ENCODE assay signal across 8 cellular contexts in the genomic region with DNA sequence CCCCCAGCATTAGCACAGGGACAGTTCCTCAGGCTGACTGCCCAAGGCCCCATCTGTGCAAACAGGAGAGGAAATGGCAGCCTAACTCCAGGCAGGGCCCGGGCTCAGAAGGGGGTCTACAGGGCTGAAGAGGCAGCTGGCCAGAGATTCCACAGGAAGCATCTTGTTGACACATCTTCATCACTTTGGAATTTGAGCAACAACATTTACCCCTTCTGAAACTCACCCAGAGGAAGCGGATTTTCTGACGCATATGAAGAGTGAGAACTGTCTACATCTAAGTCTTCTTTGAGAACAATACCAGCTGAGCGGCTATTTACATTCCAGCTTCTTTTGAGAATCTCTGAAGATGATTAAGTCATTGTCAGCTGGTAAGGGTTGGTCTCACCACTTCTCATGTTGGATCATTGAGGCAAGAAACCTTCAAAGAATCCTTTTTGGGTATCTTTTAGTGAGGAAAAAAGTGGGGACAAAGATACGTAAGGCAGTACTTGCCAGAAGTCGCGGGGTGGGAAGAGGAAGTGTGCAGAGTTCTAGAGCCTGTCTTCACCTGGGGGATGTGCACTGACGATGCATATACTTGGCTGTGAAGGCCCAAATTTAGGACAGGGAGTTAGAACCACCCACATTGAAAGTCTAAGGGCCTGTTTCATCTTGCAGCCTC. TPM values are rescaled to one million over a fixed set of nuclear protein-coding genes. Genes with fewer than 3 reads are reported as not detected.
DNase-seq lines count a peak whose midpoint lies in the region; ATAC-seq and TF ChIP-seq lines count a peak whose summit lies in the region.

No MANE protein-coding gene starts in this region.

- DNase-seq in GM04504 (ENCODE audit: low read depth) (peak; percentile 55), stomach (no peak), progenitor cell of endocrine pancreas (ENCODE audit: low spot score, unreplicated experiment) (no peak), Ammon's horn (ENCODE audit: low spot score) (no peak)
- DNase-seq in effector CD8-positive, alpha-beta T cell (lab: John Stamatoyannopoulos, UW), result no peak

- WGBS in stomach, 5 donors, result 82 to 88% (median 86%) methylated on average over 8 of the region's 8 CpGs

- H3K9me3 ChIP-seq in stomach, result no peaks in the 10 kb centered on the region

- H3K4me1 Mint-ChIP-seq in IgD-negative memory B cell, result peaks cover 13 to 20% (median 19%) of the 10 kb centered on the region in 3 donors
- peaks cover 17% of the 10 kb centered on the region for H3K4me1 Mint-ChIP-seq in dendritic cell treated with granulocyte-macrophage colony-stimulating factor and Interleukin-4, amounts not matched to agents 40 ng/mL and 50 ng/mL, for 4 days (ENCODE audit: low read depth)
- H3K4me1 Mint-ChIP-seq in progenitor cell of endocrine pancreas (ENCODE audit: low read depth), result no peaks in the 10 kb centered on the region

- no peaks in the 10 kb centered on the region for H3K27me3 ChIP-seq in stomach

- no peaks in the 10 kb centered on the region for H3K9me3 Mint-ChIP-seq in IgD-negative memory B cell
- no peaks in the 10 kb centered on the region for H3K9me3 Mint-ChIP-seq in dendritic cell treated with granulocyte-macrophage colony-stimulating factor and Interleukin-4, amounts not matched to agents 40 ng/mL and 50 ng/mL, for 4 days
- no peaks in the 10 kb centered on the region for H3K9me3 Mint-ChIP-seq in progenitor cell of endocrine pancreas (ENCODE audit: low read depth)

- no peak for TF ChIP-seq POLR2A in stomach (IDR thresholded peaks at IDR 0.05)

- H3K27ac Mint-ChIP-seq in IgD-negative memory B cell, result peak overlapping the region; percentile 87 to 93 (median 90)
- H3K27ac Mint-ChIP-seq in dendritic cell treated with granulocyte-macrophage colony-stimulating factor and Interleukin-4, amounts not matched to agents 40 ng/mL and 50 ng/mL, for 4 days, result peak overlapping the region; percentile 8
- H3K27ac Mint-ChIP-seq in progenitor cell of endocrine pancreas, result no peak overlapping the region

- H3K4me3 ChIP-seq in stomach, result no peak overlapping the region

- peaks cover 14 to 32% (median 16%) of the 10 kb centered on the region in 4 donors for H3K4me1 ChIP-seq in stomach

- H3K4me3 Mint-ChIP-seq in IgD-negative memory B cell (peak overlapping the region in 3 of 4 donors; percentile 24 to 88 (median 26)), progenitor cell of endocrine pancreas (ENCODE audit: low read depth) (no peak overlapping the region)
- H3K4me3 Mint-ChIP-seq in dendritic cell treated with granulocyte-macrophage colony-stimulating factor and Interleukin-4, amounts not matched to agents 40 ng/mL and 50 ng/mL, for 4 days, result no peak overlapping the region

- intact Hi-C loops in dendritic cell treated with granulocyte-macrophage colony-stimulating factor and Interleukin-4, amounts not matched to agents 40 ng/mL and 50 ng/mL, for 4 days (cut with micrococcal nuclease), result no loop called here
- intact Hi-C loops in stomach (cut with DNase I; ENCODE audit: low total_unique reads), result no loop called here

- H3K27ac ChIP-seq in stomach, result peak overlapping the region in 1 of 5 donors; percentile 51

- peak; percentile 43 for ATAC-seq in GM21381 (IDR thresholded peaks at IDR 0.05; ENCODE audit: unreplicated experiment)

- no peaks in the 10 kb centered on the region for H3K36me3 ChIP-seq in stomach

- TF ChIP-seq EP300 in stomach (IDR thresholded peaks at IDR 0.05), result no peak

- no peaks in the 10 kb centered on the region for H3K36me3 Mint-ChIP-seq in IgD-negative memory B cell
- no peaks in the 10 kb centered on the region for H3K36me3 Mint-ChIP-seq in dendritic cell treated with granulocyte-macrophage colony-stimulating factor and Interleukin-4, amounts not matched to agents 40 ng/mL and 50 ng/mL, for 4 days (ENCODE audit: low read depth)
- H3K36me3 Mint-ChIP-seq in progenitor cell of endocrine pancreas (ENCODE audit: insufficient read depth), result no peaks in the 10 kb centered on the region

- H3K27me3 Mint-ChIP-seq in IgD-negative memory B cell (no peaks in the 10 kb centered on the region), progenitor cell of endocrine pancreas (no peaks in the 10 kb centered on the region)
- H3K27me3 Mint-ChIP-seq in dendritic cell treated with granulocyte-macrophage colony-stimulating factor and Interleukin-4, amounts not matched to agents 40 ng/mL and 50 ng/mL, for 4 days, result no peaks in the 10 kb centered on the region

- no peak for TF ChIP-seq CTCF in stomach (IDR thresholded peaks at IDR 0.05)
- TF ChIP-seq CTCF in progenitor cell of endocrine pancreas (IDR thresholded peaks at IDR 0.05; ENCODE audit: unreplicated experiment), result no peak

RNA-seq across cellular contexts. Expression of a gene that starts 25.4 kb away (rescaled TPM):
- 753 TPM for polyA plus RNA-seq in IgD-negative memory B cell
- total RNA-seq in stomach, result 100 to 1,000 TPM in 3 of 5 donors, 10 to 100 TPM in 2; 72.4 to 350 (median 168) TPM
- 100 to 1,000 TPM; 369 to 411 (median 382) TPM for polyA plus RNA-seq in stomach
- total RNA-seq in progenitor cell of endocrine pancreas, result 282 and 285 TPM in 2 replicates

RNA-seq across cellular contexts. Expression of a gene that starts 44.3 kb away (rescaled TPM):
- 5.8 TPM for polyA plus RNA-seq in IgD-negative memory B cell
- total RNA-seq in stomach, result 10 to 100 TPM in 3 of 5 donors, 1 to 10 TPM in 2; 2.2 to 11.7 (median 10.7) TPM
- polyA plus RNA-seq in stomach, result 1 to 10 TPM; 3.8 to 6.5 (median 5.1) TPM
- total RNA-seq in progenitor cell of endocrine pancreas, result 128 and 129 TPM in 2 replicates

Comparison
In these comparisons a context has a peak if more than half of its experiments do, and no peak if none do; other contexts are left out.
1. H3K4me3 Mint-ChIP-seq: peak in IgD-negative memory B cell (3 of 4); none in dendritic cell treated with granulocyte-macrophage colony-stimulating factor and Interleukin-4, amounts not matched to agents 40 ng/mL and 50 ng/mL, for 4 days (single experiment) and progenitor cell of endocrine pancreas (single experiment).
2. RNA of a gene that starts 44.3 kb away (total RNA-seq): 128 to 129 TPM in progenitor cell of endocrine pancreas; 2.2 to 11.7 TPM in stomach; every median in the first group is over 10 times any median in the second.